20 cellular contexts compared by ENCODE assay signal in the genomic region with DNA sequence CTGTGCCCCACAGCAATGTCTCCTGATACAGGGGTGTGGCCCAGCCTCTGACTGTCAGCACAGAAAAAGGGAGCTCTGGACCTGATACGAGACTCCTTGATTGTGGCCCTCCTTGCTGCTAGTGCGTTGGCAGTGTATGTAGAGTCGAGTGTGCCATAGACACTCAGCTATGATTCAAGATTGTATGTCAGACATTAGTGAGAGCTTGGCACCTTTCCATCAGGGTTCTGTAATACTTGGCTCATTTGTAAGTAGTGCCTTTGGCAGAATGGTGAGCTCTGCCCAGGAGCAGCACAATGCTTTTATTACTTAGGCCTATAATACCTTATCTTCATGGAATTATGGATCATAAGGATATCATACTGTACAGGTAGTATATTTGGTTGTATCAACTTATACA.
DNase-seq lines count a peak whose midpoint lies in the region; ATAC-seq, FAIRE-seq and TF ChIP-seq lines count a peak whose summit lies in the region.
"Had no signal": no experiment of that assay in that cellular context is flagged by ENCODE, and none has a peak within 500 bp of the region (broad histone marks: within the 10 kb centered on the region; RNA-seq: fewer than 3 reads in every experiment).

No MANE protein-coding gene starts in this region.

- no peaks in the 10 kb centered on the region for H3K9me3 ChIP-seq in RWPE2 (ENCODE audit: severe bottlenecking)
- H3K9me3 ChIP-seq in keratinocyte (ENCODE audit: control insufficient read depth, low read depth, low read length) = no peaks in the 10 kb centered on the region
- H3K9me3 ChIP-seq: body of pancreas, HAP-1 had no signal

- dilution Hi-C loops in keratinocyte (cut with MboI; ENCODE audit: extremely low pct_ligation_motif_present, low sequenced_read_pairs) = no loop called here

- no peak overlapping the region for H3K27ac Mint-ChIP-seq in type B pancreatic cell
- H3K27ac Mint-ChIP-seq in stimulated activated memory B cell treated with anti-CD40 and anti-IgM and Interleukin-4, amounts not matched to agents 10 μg/mL and 1 μg/mL and 100 μg/mL, for 72 hours = no peak overlapping the region
- H3K27ac Mint-ChIP-seq: activated naive CD8-positive, alpha-beta T cell; CD4-positive, alpha-beta T cell; nephron progenitor cell had no signal

- no peak overlapping the region for H3K4me2 ChIP-seq in keratinocyte (ENCODE audit: control insufficient read depth, extremely low read depth, insufficient read depth, low read depth, low read length)

- H3K36me3 Mint-ChIP-seq in type B pancreatic cell = peaks cover 4% of the 10 kb centered on the region
- no peaks in the 10 kb centered on the region for H3K36me3 Mint-ChIP-seq in stimulated activated memory B cell treated with anti-CD40 and anti-IgM and Interleukin-4, amounts not matched to agents 10 μg/mL and 1 μg/mL and 100 μg/mL, for 72 hours
- H3K36me3 Mint-ChIP-seq: activated naive CD8-positive, alpha-beta T cell had no signal

- no peak overlapping the region for H2AFZ ChIP-seq in keratinocyte (ENCODE audit: control insufficient read depth, low read length)

- no peak overlapping the region for H3K4me3 ChIP-seq in RWPE2 (ENCODE audit: severe bottlenecking)
- H3K4me3 ChIP-seq in keratinocyte (ENCODE audit: control insufficient read depth in 2 of 3, extremely low read depth in 1 of 3, insufficient read depth in 2 of 3, low read depth in 1 of 3, low read length in 3 of 3) = no peak overlapping the region
- H3K4me3 ChIP-seq: body of pancreas, coronary artery, HAP-1 had no signal

- no peaks in the 10 kb centered on the region for H4K20me1 ChIP-seq in keratinocyte (ENCODE audit: control insufficient read depth, extremely low read depth, insufficient read depth, low read length)

- H3K27ac ChIP-seq in RWPE2 (ENCODE audit: poor library complexity, severe bottlenecking) = peak overlapping the region; percentile 13
- H3K27ac ChIP-seq in keratinocyte (ENCODE audit: control insufficient read depth, insufficient read depth, low read length) = no peak overlapping the region
- H3K27ac ChIP-seq: body of pancreas, coronary artery had no signal

- TF ChIP-seq CTCF in RWPE2 (IDR thresholded peaks at IDR 0.05; ENCODE audit: poor library complexity, severe bottlenecking) (no peak), keratinocyte (optimal IDR thresholded peaks at IDR 0.05 in 1 of 3, IDR thresholded peaks at IDR 0.05 in 1 of 3, conservative IDR thresholded peaks at IDR 0.05 in 1 of 3; ENCODE audit: extremely low read depth in 1 of 3, insufficient read depth in 2 of 3, low read length in 3 of 3) (no peak), type B pancreatic cell (conservative IDR thresholded peaks at IDR 0.05) (no peak)

- no peaks in the 10 kb centered on the region for H3K4me1 ChIP-seq in RWPE2 (ENCODE audit: insufficient read depth, poor library complexity, severe bottlenecking)
- H3K4me1 ChIP-seq in keratinocyte (ENCODE audit: control insufficient read depth, extremely low read depth, insufficient read depth, low read length) = no peaks in the 10 kb centered on the region
- H3K4me1 ChIP-seq: body of pancreas, HAP-1 had no signal

- no peaks in the 10 kb centered on the region for H3K79me2 ChIP-seq in keratinocyte (ENCODE audit: control insufficient read depth, insufficient read depth, low read length)

- no peak overlapping the region for H3K9ac ChIP-seq in keratinocyte (ENCODE audit: control insufficient read depth, extremely low read depth, insufficient read depth, low read length)

- no peaks in the 10 kb centered on the region for H3K36me3 ChIP-seq in RWPE2 (ENCODE audit: low read depth)
- H3K36me3 ChIP-seq in keratinocyte (ENCODE audit: control insufficient read depth in 2 of 2, extremely low read depth in 1 of 2, insufficient read depth in 2 of 2, low read length in 2 of 2) = no peaks in the 10 kb centered on the region
- H3K36me3 ChIP-seq: HAP-1 had no signal

- in situ Hi-C loops in G401 (cut with HindIII; ENCODE audit: low sequenced_read_pairs) = no loop called here

- H3K4me3 Mint-ChIP-seq in type B pancreatic cell = no peak overlapping the region
- H3K4me3 Mint-ChIP-seq in stimulated activated memory B cell treated with anti-CD40 and anti-IgM and Interleukin-4, amounts not matched to agents 10 μg/mL and 1 μg/mL and 100 μg/mL, for 72 hours = no peak overlapping the region
- H3K4me3 Mint-ChIP-seq: activated naive CD8-positive, alpha-beta T cell; CD4-positive, alpha-beta T cell; nephron progenitor cell had no signal

- peaks cover 4% of the 10 kb centered on the region for H3K9me3 Mint-ChIP-seq in type B pancreatic cell
- peaks cover 4% of the 10 kb centered on the region for H3K9me3 Mint-ChIP-seq in stimulated activated memory B cell treated with anti-CD40 and anti-IgM and Interleukin-4, amounts not matched to agents 10 μg/mL and 1 μg/mL and 100 μg/mL, for 72 hours

- peaks cover 11% of the 10 kb centered on the region for H3K27me3 Mint-ChIP-seq in type B pancreatic cell
- peaks cover 33% of the 10 kb centered on the region for H3K27me3 Mint-ChIP-seq in stimulated activated memory B cell treated with anti-CD40 and anti-IgM and Interleukin-4, amounts not matched to agents 10 μg/mL and 1 μg/mL and 100 μg/mL, for 72 hours

- H3K4me1 Mint-ChIP-seq in type B pancreatic cell (ENCODE audit: unreplicated experiment) = no peaks in the 10 kb centered on the region
- H3K4me1 Mint-ChIP-seq in stimulated activated memory B cell treated with anti-CD40 and anti-IgM and Interleukin-4, amounts not matched to agents 10 μg/mL and 1 μg/mL and 100 μg/mL, for 72 hours = no peaks in the 10 kb centered on the region
- H3K4me1 Mint-ChIP-seq: nephron progenitor cell had no signal

- peak; percentile 41 for FAIRE-seq in keratinocyte (lab: Jason Lieb, UNC)
- FAIRE-seq: TTC549 had no signal

- DNase-seq in G401 (ENCODE audit: low spot score) (peak; percentile 81), NCI-H2029 (lab: John Stamatoyannopoulos, UW) (peak; percentile 50), RWPE2 (ENCODE audit: low spot score) (peak; percentile 64), keratinocyte (ENCODE audit: low read depth, low spot score) (no peak), type B pancreatic cell (ENCODE audit: extremely low spot score, unreplicated experiment) (no peak), NCI-H82 (lab: John Stamatoyannopoulos, UW) (no peak)
- DNase-seq: activated CD4-positive, alpha-beta T cell treated with anti-CD3 and anti-CD28 coated beads for 4 hours; body of pancreas; CD4-positive, alpha-beta T cell; DMS153; NCI-H1694 treated with DMSO at 0.1 percent for 48 hours; NCI-H526 treated with DMSO at 0.1 percent for 48 hours; nephron progenitor cell; posterior cingulate gyrus; SHP77 had no signal

- ATAC-seq in RWPE2 (ENCODE audit: low read depth) = peak; percentile 87
- ATAC-seq in stimulated activated memory B cell treated with anti-CD40 and anti-IgM and Interleukin-4, amounts not matched to agents 10 μg/mL and 1 μg/mL and 100 μg/mL, for 72 hours = no peak
- ATAC-seq: body of pancreas had no signal

- no peaks in the 10 kb centered on the region for H3K9me1 ChIP-seq in keratinocyte (ENCODE audit: control insufficient read depth, extremely low read depth, insufficient read depth, low read length)

- H3K27me3 ChIP-seq in RWPE2 (ENCODE audit: insufficient read depth, poor library complexity, severe bottlenecking) = no peaks in the 10 kb centered on the region
- no peaks in the 10 kb centered on the region for H3K27me3 ChIP-seq in keratinocyte (ENCODE audit: control insufficient read depth, extremely low read depth, insufficient read depth, low read length)
- H3K27me3 ChIP-seq: body of pancreas had no signal

Comparison
In these comparisons a context has a peak if more than half of its experiments do, and no peak if none do; other contexts are left out.
1. DNase-seq: peak in G401 (single experiment), NCI-H2029 (single experiment) and RWPE2 (single experiment); none in keratinocyte (single experiment), type B pancreatic cell (single experiment) and NCI-H82 (single experiment).